In the genomic region with DNA sequence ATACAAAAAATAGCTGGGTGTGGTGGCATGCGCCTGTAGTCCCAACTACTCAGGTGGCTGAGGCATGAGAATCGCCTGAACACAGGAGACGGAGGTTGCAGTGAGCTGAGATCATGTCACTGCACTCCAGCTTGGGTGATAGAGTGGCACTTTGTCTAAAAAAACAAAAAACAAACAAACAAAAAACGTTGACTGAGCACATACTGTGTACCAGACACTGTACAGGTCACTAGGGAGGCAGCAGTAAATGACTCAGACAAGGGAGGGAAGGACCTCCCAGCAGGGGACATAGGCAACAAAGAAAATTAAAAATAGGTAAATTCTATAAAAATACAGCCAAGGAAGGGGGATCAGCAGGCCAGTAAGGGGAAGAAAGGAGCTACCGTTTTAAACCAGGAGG, we compare ENCODE assay signal across 1 cellular context.
TF ChIP-seq lines count a peak whose summit lies in the region.

No MANE protein-coding gene starts in this region.

TF ChIP-seq in IMR-90, 13 proteins besides CTCF, POLR2A, EP300 and RAD21 (continued from another document):
- TF ChIP-seq FOS (IDR thresholded peaks at IDR 0.05; ENCODE audit: low read depth, low read length) (no peak), USF2 (IDR thresholded peaks at IDR 0.05; ENCODE audit: low read depth, low read length) (no peak), SMC3 (IDR thresholded peaks at IDR 0.05; ENCODE audit: low read depth, low read length) (no peak), BHLHE40 (IDR thresholded peaks at IDR 0.05; ENCODE audit: low read depth, low read length) (no peak), CHD1 (IDR thresholded peaks at IDR 0.05; ENCODE audit: low read depth, low read length) (no peak), NFE2L2 (IDR thresholded peaks at IDR 0.05; ENCODE audit: low read depth, low read length) (no peak), RFX5 (IDR thresholded peaks at IDR 0.05; ENCODE audit: low read depth, low read length) (no peak), MAZ (IDR thresholded peaks at IDR 0.05; ENCODE audit: borderline replicate concordance, low read depth, low read length) (no peak), RCOR1 (IDR thresholded peaks at IDR 0.05; ENCODE audit: insufficient replicate concordance, low read length) (no peak)
TF ChIP-seq in IMR-90: peak in this region for 0.
